ENCODE assay signal across 24 cellular contexts in genomic region chr2:129699781-129700573, GRCh38.
"Had no signal": no experiment of that assay in that cellular context is flagged by ENCODE, and none has a peak within 500 bp of the region (broad histone marks: within the 10 kb centered on the region; RNA-seq: fewer than 3 reads in every experiment).

No MANE protein-coding gene starts in this region.

- H3K9me3 ChIP-seq: ascending aorta, gastroesophageal sphincter, lower lobe of right lung, mucosa of descending colon, testis, transverse colon had no signal

- DNase-seq: activated CD4-positive, alpha-beta memory T cell treated with anti-CD3 and anti-CD28 coated beads, Interleukin-2, amount 10 ng/mL, durations not matched to agents 7 days and 5 days; activated CD4-positive, alpha-beta T cell treated with anti-CD3 and anti-CD28 coated beads for 48 hours; activated CD8-positive, alpha-beta memory T cell treated with anti-CD3 and anti-CD28 coated beads, Interleukin-2, amount 50 U/mL, for 48 hours; activated gamma-delta T cell; activated naive CD4-positive, alpha-beta T cell treated with anti-CD3 and anti-CD28 coated beads, Interleukin-2, amount 10 ng/mL, durations not matched to agents 7 days and 5 days; activated naive CD8-positive, alpha-beta T cell treated with anti-CD3 and anti-CD28 coated beads, Interleukin-2, amount 10 ng/mL, durations not matched to agents 7 days and 5 days; activated T-cell treated with anti-CD3 and anti-CD28 coated beads, Interleukin-2, amount 50 U/mL, for 24 hours; caudate nucleus; cortex of kidney; effector memory CD8-positive, alpha-beta T cell; head of caudate nucleus; hippocampal formation; lower lobe of right lung; mucosa of descending colon; right cardiac atrium; stimulated activated CD4-positive, alpha-beta T cell treated with anti-CD3 and anti-CD28 coated beads, Interleukin-2, amount 100 ng/mL, for 48 hours; stimulated activated naive CD4-positive, alpha-beta T cell treated with Interleukin-2 at 50 U/mL for 16 hours; T-helper 17 cell; T1000; testis; transverse colon; WERI-Rb-1 had no signal

- H3K36me3 ChIP-seq: ascending aorta, gastroesophageal sphincter, lower lobe of right lung, transverse colon, WERI-Rb-1 had no signal

- H3K4me3 ChIP-seq: ascending aorta, gastroesophageal sphincter, lower lobe of right lung, mucosa of descending colon, testis, transverse colon had no signal

- H3K27ac ChIP-seq: ascending aorta, gastroesophageal sphincter, lower lobe of right lung, testis, transverse colon, WERI-Rb-1 had no signal

- H3K27me3 ChIP-seq: ascending aorta, gastroesophageal sphincter, testis, transverse colon had no signal

- H3K4me1 ChIP-seq: ascending aorta, gastroesophageal sphincter, lower lobe of right lung, testis, transverse colon had no signal
